Comparison of ENCODE assay signal across 8 cellular contexts in the genomic region with DNA sequence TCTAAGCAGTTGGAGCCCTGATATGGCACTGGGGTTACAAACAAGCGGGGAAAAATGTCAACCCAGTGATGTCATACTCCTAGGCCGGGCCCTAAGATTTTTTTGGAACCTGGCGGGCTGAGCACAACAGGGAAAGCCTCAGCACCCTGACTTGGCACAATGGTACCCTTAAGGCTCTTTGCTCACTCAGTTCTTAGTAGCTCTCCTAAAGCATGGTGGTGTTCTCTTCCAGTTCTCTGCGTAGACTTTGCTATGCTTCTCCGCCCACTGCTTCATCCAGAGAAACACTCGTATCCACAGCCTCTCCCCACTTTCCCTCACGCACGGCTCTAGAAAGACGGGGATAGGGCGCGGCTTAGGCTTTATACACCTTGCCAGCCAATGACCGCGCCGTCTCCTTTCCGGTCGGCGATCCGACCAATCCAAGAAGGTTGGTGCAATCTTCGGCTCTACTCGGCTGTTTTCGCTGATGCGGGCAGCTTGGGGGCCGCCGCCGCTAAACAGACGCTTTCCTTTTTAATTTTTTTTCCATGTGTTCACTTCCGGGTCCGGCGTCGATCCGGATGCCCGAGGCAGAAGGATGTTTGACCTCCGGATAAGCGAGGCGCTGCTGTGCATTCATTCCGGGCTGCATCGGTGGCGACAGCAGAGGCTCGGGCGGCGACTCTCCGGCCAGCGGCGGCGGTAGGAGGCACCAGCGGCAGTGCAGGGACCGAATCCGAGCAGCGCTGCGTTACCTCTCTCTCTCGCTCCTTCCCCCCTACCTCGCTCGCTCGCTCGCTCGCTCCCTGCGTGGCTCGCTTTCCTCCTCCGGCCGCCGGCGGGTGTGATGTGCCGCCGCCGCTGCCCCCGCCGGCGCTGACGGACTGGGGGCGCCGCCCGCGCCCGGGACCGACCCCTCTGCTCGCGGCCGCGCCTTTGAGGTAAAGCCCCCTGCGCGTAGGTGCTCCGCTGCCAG. TPM values are rescaled to one million over a fixed set of nuclear protein-coding genes. Genes with fewer than 3 reads are reported as not detected.
DNase-seq lines count a peak whose midpoint lies in the region; ATAC-seq, FAIRE-seq and TF ChIP-seq lines count a peak whose summit lies in the region.

A gene (plus strand): TSS at position 530 of the 958 bp plus-strand sequence. CDS start 33,487 bp downstream, outside the sequence.

- H3K79me2 ChIP-seq in OCI-LY7 (ENCODE audit: insufficient read depth, low read depth, low read length) = peaks cover 26% of the 10 kb centered on the region; the same call in 1 of the 2 replicates

- no peaks in the 10 kb centered on the region for H3K36me3 ChIP-seq in HUES64 (ENCODE audit: insufficient read depth, low read length)
- H3K36me3 ChIP-seq in OCI-LY7 (ENCODE audit: insufficient read depth, low read length) = no peaks in the 10 kb centered on the region

- H3K9me3 Mint-ChIP-seq in endothelial cell (ENCODE audit: unreplicated experiment) (no peaks in the 10 kb centered on the region), mesothelial cell of epicardium (no peaks in the 10 kb centered on the region)

- peaks cover 7% of the 10 kb centered on the region; the same call in 1 of the 2 replicates for H4K20me1 ChIP-seq in OCI-LY7 (ENCODE audit: insufficient read depth, low read length)

- DNase-seq in D721Med (ENCODE audit: insufficient read length, low spot score) = peak; percentile 60
- peak; percentile 96 for DNase-seq in OCI-LY7 (ENCODE audit: low spot score)
- DNase-seq in activated T-cell treated with anti-CD3 and anti-CD28 coated beads for 1 hour (ENCODE audit: low read depth) = peak; percentile 83
- DNase-seq in endothelial cell (ENCODE audit: low spot score) = peak; percentile 92
- DNase-seq in mesothelial cell of epicardium (ENCODE audit: low spot score in 2 of 2, unreplicated experiment in 2 of 2) = peak; percentile 92 to 93
- peak; percentile 89 to 91 for DNase-seq in stimulated activated CD8-positive, alpha-beta memory T cell treated with anti-CD3 and anti-CD28 coated beads, Interleukin-15, amount 100 ng/mL, for 48 hours (ENCODE audit: low read depth in 2 of 2)

- no peaks in the 10 kb centered on the region for H3K9me3 ChIP-seq in HUES64 (ENCODE audit: insufficient read depth, low read depth, low read length)
- H3K9me3 ChIP-seq in OCI-LY7 (ENCODE audit: low read length) = no peaks in the 10 kb centered on the region

- FAIRE-seq in D721Med (lab: Jason Lieb, UNC) = no peak

- peak within 1 kb of the TSS; percentile 97 for H3K27ac Mint-ChIP-seq in endothelial cell (ENCODE audit: unreplicated experiment)
- peak within 1 kb of the TSS; percentile 99 for H3K27ac Mint-ChIP-seq in mesothelial cell of epicardium

- H3K27ac ChIP-seq in HUES64 (ENCODE audit: low read depth, low read length) (peak within 1 kb of the TSS; percentile 90), OCI-LY7 (ENCODE audit: low read depth, low read length, poor library complexity, severe bottlenecking) (peak within 1 kb of the TSS; percentile 59)

- WGBS in HUES64 = 1% methylated on average over 82 of the region's 82 CpGs

- peak within 1 kb of the TSS; percentile 76 for H3K4me2 ChIP-seq in OCI-LY7 (ENCODE audit: low read length)

- intact Hi-C loops in OCI-LY7 (cut with micrococcal nuclease; ENCODE audit: unreplicated experiment) = loop anchor here (1.0 to 5.0 kb wide), 3 partner anchors 33 to 735 kb away; a partner anchor contains a TSS

- H3K27me3 ChIP-seq in HUES64 (ENCODE audit: insufficient read depth, low read length) = no peaks in the 10 kb centered on the region

- H3K36me3 Mint-ChIP-seq in endothelial cell (ENCODE audit: low read depth, unreplicated experiment) (peaks cover 9% of the 10 kb centered on the region), mesothelial cell of epicardium (no peaks in the 10 kb centered on the region)

- peak within 1 kb of the TSS; percentile 89 for H2AFZ ChIP-seq in OCI-LY7 (ENCODE audit: low read length)

- ATAC-seq in GM21447 (IDR thresholded peaks at IDR 0.05; ENCODE audit: unreplicated experiment) = peak; percentile 94

- peak within 1 kb of the TSS; percentile 98 for H3K4me3 Mint-ChIP-seq in endothelial cell (ENCODE audit: unreplicated experiment)
- H3K4me3 Mint-ChIP-seq in mesothelial cell of epicardium = peak within 1 kb of the TSS; percentile 99

- no peak for TF ChIP-seq CTCF in D721Med (IDR thresholded peaks at IDR 0.05; ENCODE audit: insufficient read depth, missing control alignments)
- no peak for TF ChIP-seq CTCF in OCI-LY7 (conservative IDR thresholded peaks at IDR 0.05; ENCODE audit: low read length)
- TF ChIP-seq CTCF in endothelial cell (IDR thresholded peaks at IDR 0.05; ENCODE audit: unreplicated experiment) = no peak
- no peak for TF ChIP-seq CTCF in mesothelial cell of epicardium (IDR thresholded peaks at IDR 0.05; ENCODE audit: unreplicated experiment)

- no TSS peak for BruUV-seq in OCI-LY7 (replicated peaks; lab: Mats Ljungman, UMichigan)

- peaks cover 37% of the 10 kb centered on the region for H3K4me1 Mint-ChIP-seq in endothelial cell (ENCODE audit: unreplicated experiment)
- H3K4me1 Mint-ChIP-seq in mesothelial cell of epicardium = peaks cover 47% of the 10 kb centered on the region

- CTCF ChIA-PET in OCI-LY7 (lab: Charles Lee; ENCODE audit: unreplicated experiment) = interaction anchor here (0.6 kb wide), 1 partner anchor 12 kb away, joined by 3 read pairs; no protein-coding TSS in a partner anchor

- H3K4me1 ChIP-seq in HUES64 (ENCODE audit: insufficient read depth, low read length) (peaks cover 46% of the 10 kb centered on the region), OCI-LY7 (ENCODE audit: insufficient read depth, low read length, poor library complexity, severe bottlenecking) (peaks cover 7% of the 10 kb centered on the region)

- H3K9me2 ChIP-seq in OCI-LY7 (ENCODE audit: insufficient read depth, low read length) = no peaks in the 10 kb centered on the region

- H3K4me3 ChIP-seq in HUES64 (ENCODE audit: low read length) = peak within 1 kb of the TSS; percentile 95
- peak within 1 kb of the TSS; percentile 86 for H3K4me3 ChIP-seq in OCI-LY7 (ENCODE audit: low read depth, low read length, poor library complexity, severe bottlenecking)

- peaks cover 11% of the 10 kb centered on the region for H3K27me3 Mint-ChIP-seq in endothelial cell (ENCODE audit: unreplicated experiment)
- H3K27me3 Mint-ChIP-seq in mesothelial cell of epicardium (ENCODE audit: low read depth) = no peaks in the 10 kb centered on the region

- H3K9ac ChIP-seq in HUES64 (ENCODE audit: low read depth, low read length) = peak within 1 kb of the TSS; percentile 88

- POLR2A ChIA-PET in OCI-LY7 (lab: Charles Lee) = interaction anchor here (0.8 to 1.9 kb wide), 4 partner anchors 9 to 89 kb away, joined by 3 to 6 read pairs (median 4); a partner anchor contains a TSS

RNA-seq across cellular contexts. Expression of the gene that starts here (rescaled TPM):
- polyA plus RNA-seq in HUES64 (2013, experiment 1 of 2) = 38.2 TPM
- 35.4 TPM for polyA plus RNA-seq in HUES64 (2013, experiment 2 of 2)
- total RNA-seq in OCI-LY7 (2014; rRNA removed; shearing (Covaris generic)) = 21.0 and 23.1 TPM in 2 replicates
- 20.9 and 23.0 TPM in 2 replicates for total RNA-seq in OCI-LY7 (2022)
- 55.6 TPM for total RNA-seq in endothelial cell (ENCODE audit: unreplicated experiment)
- 60.9 to 67.0 TPM (median 63.9 TPM) in 3 replicates for total RNA-seq in mesothelial cell of epicardium

Comparison
In these comparisons a context has a peak if more than half of its experiments do, and no peak if none do; other contexts are left out.
1. Peak in every context shown above with its lines: DNase-seq, ATAC-seq, H3K4me3 ChIP-seq and H3K27ac ChIP-seq.